In the genomic region with DNA sequence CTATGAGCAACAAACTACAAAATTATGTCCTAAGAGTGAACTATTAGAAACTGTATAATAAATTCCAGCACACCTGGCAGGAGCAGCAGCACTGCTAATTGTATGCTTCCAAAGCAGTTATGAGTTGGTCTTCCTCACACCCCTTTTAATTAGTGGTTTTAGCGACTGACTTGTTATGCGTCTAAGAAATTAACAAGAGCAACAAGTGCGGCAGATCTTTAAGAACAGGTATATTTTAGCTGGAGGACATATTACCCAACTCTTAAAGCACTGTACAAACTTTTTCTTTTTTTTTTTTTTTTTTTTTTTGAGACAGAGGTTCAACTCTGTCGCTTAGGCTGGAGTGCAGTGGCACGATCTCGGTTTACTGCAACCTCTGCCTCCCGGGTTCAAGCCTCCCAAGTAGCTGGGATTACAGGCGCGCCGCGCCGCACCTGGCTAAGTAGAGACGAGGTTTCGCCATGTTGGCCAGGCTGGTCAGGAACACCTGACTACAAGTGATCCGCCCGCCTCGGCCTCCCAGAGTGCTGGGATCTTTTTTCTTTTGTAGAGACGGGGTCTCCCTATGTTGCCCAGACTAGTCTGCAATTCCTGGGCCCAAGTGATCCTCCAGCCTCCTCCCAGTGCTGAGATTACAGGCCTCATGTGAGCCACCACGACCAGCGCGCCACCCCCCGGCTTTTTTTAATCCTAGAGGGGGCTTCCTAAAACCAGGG, we compare ENCODE assay signal across 1 cellular context.
TF ChIP-seq lines count a peak whose summit lies in the region.

No MANE protein-coding gene starts in this region.

TF ChIP-seq in HCT116, 20 proteins besides CTCF, POLR2A, EP300 and RAD21:
- TF ChIP-seq, protein P1, sequence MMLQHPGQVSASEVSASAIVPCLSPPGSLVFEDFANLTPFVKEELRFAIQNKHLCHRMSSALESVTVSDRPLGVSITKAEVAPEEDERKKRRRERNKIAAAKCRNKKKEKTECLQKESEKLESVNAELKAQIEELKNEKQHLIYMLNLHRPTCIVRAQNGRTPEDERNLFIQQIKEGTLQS (IDR thresholded peaks at IDR 0.05), result no peak
- TF ChIP-seq JUND (IDR thresholded peaks at IDR 0.05), result 0 out of 2 replicates have a peak, but pooled peaks have one; percentile 9
